In the genomic region with DNA sequence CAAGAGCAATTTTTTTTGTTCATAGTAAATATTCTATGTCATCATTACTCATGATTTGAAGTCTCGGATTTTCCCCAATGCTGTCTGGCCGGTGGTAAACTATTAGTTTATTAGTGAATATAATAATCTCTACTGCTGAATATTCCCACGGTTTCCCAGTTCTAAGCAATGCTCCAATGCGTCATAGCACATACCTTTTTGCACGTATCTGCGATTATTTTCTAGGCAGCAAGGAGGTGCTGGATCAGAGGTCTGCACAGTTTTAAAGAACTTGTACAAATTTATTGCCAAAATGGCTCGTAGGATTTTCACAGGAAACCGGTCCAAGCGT, we compare ENCODE assay signal across 8 cellular contexts. TPM values are rescaled to one million over a fixed set of nuclear protein-coding genes. Genes with fewer than 3 reads are reported as not detected.
DNase-seq lines count a peak whose midpoint lies in the region; ATAC-seq and TF ChIP-seq lines count a peak whose summit lies in the region.

No MANE protein-coding gene starts in this region.

- H2AFZ ChIP-seq in ACC112 (ENCODE audit: low read length, unreplicated experiment): peak overlapping the region; percentile 85

- TF ChIP-seq CTCF in coronary artery (IDR thresholded peaks at IDR 0.05) (no peak), GM10248 (IDR thresholded peaks at IDR 0.05; ENCODE audit: control extremely low read depth, extremely low read depth, low read depth, missing control alignments) (no peak)

- H3K79me2 ChIP-seq in ACC112 (ENCODE audit: control insufficient read depth, insufficient read depth, low read length, unreplicated experiment): no peaks in the 10 kb centered on the region

- POLR2A ChIA-PET in GM10248 (lab: Yijun Ruan, JAX): no interaction called here

- no peak for ATAC-seq in GM19467 (IDR thresholded peaks at IDR 0.05; ENCODE audit: unreplicated experiment)
- ATAC-seq in HG03378 (IDR thresholded peaks at IDR 0.05; ENCODE audit: unreplicated experiment): no peak

- DNase-seq in H7 (no peak), coronary artery (ENCODE audit: low spot score) (no peak), GM10248 (ENCODE audit: extremely low spot score) (no peak), NCI-H446 treated with DMSO at 0.1 percent for 48 hours (lab: John Stamatoyannopoulos, UW) (no peak)

- peak overlapping the region; percentile 60 for H3K9ac ChIP-seq in mucosa of stomach (ENCODE audit: low read length)

- H3K27ac ChIP-seq in ACC112 (ENCODE audit: low read depth, low read length) (peak overlapping the region; percentile 30; the same call in 1 of the 2 replicates), coronary artery (no peak overlapping the region)

- H3K4me3 ChIP-seq in ACC112 (ENCODE audit: low read depth, low read length) (peak overlapping the region; percentile 74), H7 (ENCODE audit: insufficient read depth, low read depth, low read length) (peak overlapping the region; percentile 48), coronary artery (peak overlapping the region; percentile 69), mucosa of stomach (ENCODE audit: low read length) (no peak overlapping the region)

- H3K36me3 ChIP-seq in ACC112 (ENCODE audit: insufficient read depth, low read length) (no peaks in the 10 kb centered on the region), H7 (replicated peaks; ENCODE audit: control insufficient read depth, insufficient read depth, low read length) (no peaks in the 10 kb centered on the region), mucosa of stomach (ENCODE audit: control insufficient read depth, insufficient read depth, low read length) (no peaks in the 10 kb centered on the region)

- CTCF ChIA-PET in GM10248 (lab: Yijun Ruan, JAX): interaction anchor here (1.0 to 4.1 kb wide), 3 partner anchors 26 to 70 kb away, joined by 3 to 26 read pairs (median 22); no protein-coding TSS in a partner anchor

- peaks cover 11% of the 10 kb centered on the region for H3K4me1 ChIP-seq in ACC112 (ENCODE audit: control insufficient read depth, insufficient read depth, low read length, unreplicated experiment)
- peaks cover 6% of the 10 kb centered on the region for H3K4me1 ChIP-seq in mucosa of stomach (ENCODE audit: control insufficient read depth, insufficient read depth, low read length)

- H3K9me3 ChIP-seq in mucosa of stomach (ENCODE audit: control insufficient read depth, low read length): no peaks in the 10 kb centered on the region

- H3K27me3 ChIP-seq in ACC112 (ENCODE audit: insufficient read depth, low read length): no peaks in the 10 kb centered on the region
- H3K27me3 ChIP-seq in H7 (ENCODE audit: control insufficient read depth, insufficient read depth, low read length): peaks cover 6% of the 10 kb centered on the region
- H3K27me3 ChIP-seq in mucosa of stomach (ENCODE audit: control insufficient read depth, insufficient read depth, low read length): peaks cover 5% of the 10 kb centered on the region

RNA-seq across cellular contexts. Expression of a gene that starts 43.9 kb away (rescaled TPM):
- 2.4 and 3.7 TPM in 2 replicates for total RNA-seq in H7 (2014; rRNA removed; shearing (Covaris generic))
